8 cellular contexts compared by ENCODE assay signal in the genomic region with DNA sequence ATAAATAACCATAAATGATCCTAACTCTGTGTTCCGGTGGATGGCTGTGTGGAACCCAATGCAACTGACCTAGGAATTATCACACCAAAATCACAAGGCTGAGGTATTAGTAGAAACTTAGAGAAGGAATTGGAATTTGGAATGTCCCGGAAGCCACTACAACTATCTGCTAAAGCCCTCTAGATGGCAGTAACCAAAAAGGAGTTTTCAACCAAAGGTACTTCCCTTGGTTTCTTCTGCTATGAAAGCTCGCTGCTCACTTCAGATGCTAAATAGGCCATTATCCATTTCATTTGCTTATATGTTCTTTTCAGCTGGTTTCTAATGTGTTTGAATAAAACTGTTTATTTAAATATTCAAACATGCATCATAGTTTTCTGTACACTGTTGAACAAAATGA.
A peak's percentile ranks its signal among the peaks of the same experiment; 100 is the strongest.
DNase-seq lines count a peak whose midpoint lies in the region; ATAC-seq lines count a peak whose summit lies in the region.

No MANE protein-coding gene starts in this region.

- intact Hi-C loops in naive thymus-derived CD4-positive, alpha-beta T cell (cut with micrococcal nuclease) = no loop called here

- no peak for ATAC-seq in naive thymus-derived CD8-positive, alpha-beta T cell
- no peak for ATAC-seq in GM21381 (IDR thresholded peaks at IDR 0.05; ENCODE audit: unreplicated experiment)
- ATAC-seq in naive thymus-derived CD4-positive, alpha-beta T cell = no peak

- peaks cover 0 to 28% (median 7%) of the 10 kb centered on the region in 9 donors for H3K9me3 Mint-ChIP-seq in naive thymus-derived CD8-positive, alpha-beta T cell
- H3K9me3 Mint-ChIP-seq in naive thymus-derived CD4-positive, alpha-beta T cell = peaks cover 0 to 17% (median 3%) of the 10 kb centered on the region in 11 donors

- H3K4me1 Mint-ChIP-seq in naive thymus-derived CD8-positive, alpha-beta T cell = no peaks in the 10 kb centered on the region
- no peaks in the 10 kb centered on the region for H3K4me1 Mint-ChIP-seq in naive thymus-derived CD4-positive, alpha-beta T cell

- no peaks in the 10 kb centered on the region for H3K27me3 Mint-ChIP-seq in naive thymus-derived CD8-positive, alpha-beta T cell
- H3K27me3 Mint-ChIP-seq in naive thymus-derived CD4-positive, alpha-beta T cell = no peaks in the 10 kb centered on the region

- DNase-seq in AML-193 (lab: John Stamatoyannopoulos, UW) = peak; percentile 13 to 14
- DNase-seq in HuH-7 (ENCODE audit: low spot score) = peak; percentile 10
- peak; percentile 62 for DNase-seq in SHP77 treated with DMSO at 0.1 percent for 48 hours (lab: John Stamatoyannopoulos, UW)
- DNase-seq in glomerular visceral epithelial cell (ENCODE audit: extremely low spot score) = peak; percentile 23
- no peak for DNase-seq in naive thymus-derived CD8-positive, alpha-beta T cell
- no peak for DNase-seq in activated CD8-positive, alpha-beta memory T cell treated with anti-CD3 and anti-CD28 coated beads, Interleukin-2, amount 50 U/mL, for 4 hours
- DNase-seq in naive thymus-derived CD4-positive, alpha-beta T cell = no peak

- no peaks in the 10 kb centered on the region for H3K27me3 ChIP-seq in naive thymus-derived CD4-positive, alpha-beta T cell (ENCODE audit: control insufficient read depth in 2 of 2, insufficient read depth in 2 of 2, low read length in 2 of 2)

- POLR2A ChIA-PET in naive thymus-derived CD8-positive, alpha-beta T cell (lab: Charles Lee) = no interaction called here
- POLR2A ChIA-PET in naive thymus-derived CD4-positive, alpha-beta T cell (lab: Charles Lee) = no interaction called here

- CTCF ChIA-PET in naive thymus-derived CD4-positive, alpha-beta T cell (lab: Charles Lee) = no interaction called here

- no peaks in the 10 kb centered on the region for H3K4me1 ChIP-seq in naive thymus-derived CD4-positive, alpha-beta T cell (ENCODE audit: control insufficient read depth in 2 of 2, insufficient read depth in 2 of 2, low read length in 2 of 2)

- H3K4me3 Mint-ChIP-seq in naive thymus-derived CD8-positive, alpha-beta T cell = no peak overlapping the region
- H3K4me3 Mint-ChIP-seq in naive thymus-derived CD4-positive, alpha-beta T cell = no peak overlapping the region

- no peaks in the 10 kb centered on the region for H3K36me3 Mint-ChIP-seq in naive thymus-derived CD8-positive, alpha-beta T cell
- no peaks in the 10 kb centered on the region for H3K36me3 Mint-ChIP-seq in naive thymus-derived CD4-positive, alpha-beta T cell

- H3K27ac ChIP-seq in naive thymus-derived CD4-positive, alpha-beta T cell (ENCODE audit: low read depth, low read length) = no peak overlapping the region

- no peaks in the 10 kb centered on the region for H3K36me3 ChIP-seq in naive thymus-derived CD4-positive, alpha-beta T cell (ENCODE audit: control insufficient read depth in 2 of 3, insufficient read depth in 3 of 3, low read length in 3 of 3)

- H3K27ac Mint-ChIP-seq in naive thymus-derived CD8-positive, alpha-beta T cell = no peak overlapping the region
- no peak overlapping the region for H3K27ac Mint-ChIP-seq in naive thymus-derived CD4-positive, alpha-beta T cell

- no peak overlapping the region for H3K4me3 ChIP-seq in naive thymus-derived CD4-positive, alpha-beta T cell (ENCODE audit: low read length)

- peaks cover 0 to 3% (median 0%) of the 10 kb centered on the region in 3 experiments for H3K9me3 ChIP-seq in naive thymus-derived CD4-positive, alpha-beta T cell (ENCODE audit: control insufficient read depth in 2 of 3, low read length in 3 of 3)

Comparison
In these comparisons a context has a peak if more than half of its experiments do, and no peak if none do; other contexts are left out.
1. DNase-seq: peak in AML-193 (2 of 2), HuH-7 (single experiment), SHP77 treated with DMSO at 0.1 percent for 48 hours (single experiment) and glomerular visceral epithelial cell (single experiment); none in naive thymus-derived CD8-positive, alpha-beta T cell (0 of 10), activated CD8-positive, alpha-beta memory T cell treated with anti-CD3 and anti-CD28 coated beads, Interleukin-2, amount 50 U/mL, for 4 hours (single experiment) and naive thymus-derived CD4-positive, alpha-beta T cell (0 of 9).